In genomic region chr22:49933236-49933921, GRCh38 we compare ENCODE assay signal across 8 cellular contexts. TPM values are rescaled to one million over a fixed set of nuclear protein-coding genes. Genes with fewer than 3 reads are reported as not detected.
DNase-seq lines count a peak whose midpoint lies in the region; ATAC-seq and TF ChIP-seq lines count a peak whose summit lies in the region.

No MANE protein-coding gene starts in this region.

- H3K23ac ChIP-seq in neuronal stem cell (ENCODE audit: low read depth, low read length, poor library complexity) (peak overlapping the region; percentile 39), trophoblast cell (ENCODE audit: low read length) (no peak overlapping the region)

- peak overlapping the region; percentile 94 for H2BK15ac ChIP-seq in neuronal stem cell (ENCODE audit: low read length)

- POLR2A ChIA-PET in A673 (lab: Charles Lee; ENCODE audit: low non-redundant PET) = no interaction called here
- POLR2A ChIA-PET in OCI-LY7 (lab: Charles Lee) = interaction anchor here (0.7 kb wide), 1 partner anchor 85 kb away, joined by 3 read pairs; no protein-coding TSS in a partner anchor

- H3K36me3 ChIP-seq in A673 (ENCODE audit: insufficient read depth, low read length, poor library complexity, severe bottlenecking) = no peaks in the 10 kb centered on the region
- no peaks in the 10 kb centered on the region for H3K36me3 ChIP-seq in OCI-LY7 (ENCODE audit: insufficient read depth, low read length)
- no peaks in the 10 kb centered on the region for H3K36me3 ChIP-seq in neuronal stem cell (replicated peaks in 1 of 2; ENCODE audit: control insufficient read depth in 2 of 2, insufficient read depth in 2 of 2, low read length in 2 of 2)
- H3K36me3 ChIP-seq in trophoblast cell (ENCODE audit: control insufficient read depth in 1 of 2, insufficient read depth in 2 of 2, low read length in 2 of 2) = no peaks in the 10 kb centered on the region

- H3K9ac ChIP-seq in neuronal stem cell (ENCODE audit: low read depth, low read length, poor library complexity) = peak overlapping the region; percentile 78
- no peak overlapping the region for H3K9ac ChIP-seq in trophoblast cell (ENCODE audit: low read length)

- H3K4me2 ChIP-seq in OCI-LY7 (ENCODE audit: low read length) (peak overlapping the region; percentile 84), neuronal stem cell (ENCODE audit: insufficient read depth, low read length, poor library complexity, severe bottlenecking) (no peak overlapping the region), trophoblast cell (ENCODE audit: low read length) (no peak overlapping the region)

- H3K4me3 ChIP-seq in A673 (ENCODE audit: low read depth, low read length, poor library complexity, severe bottlenecking) (no peak overlapping the region), OCI-LY7 (ENCODE audit: low read depth, low read length, poor library complexity, severe bottlenecking) (peak overlapping the region; percentile 77), fibroblast of mammary gland (ENCODE audit: control insufficient read depth, low read depth, low read length) (no peak overlapping the region), neuronal stem cell (ENCODE audit: low read length in 2 of 2) (no peak overlapping the region), trophoblast cell (ENCODE audit: low read depth, low read length) (no peak overlapping the region)

- H2AK5ac ChIP-seq in neuronal stem cell (ENCODE audit: low read depth, low read length) = peak overlapping the region; percentile 86
- H2AK5ac ChIP-seq in trophoblast cell (ENCODE audit: low read length) = no peak overlapping the region

- H4K91ac ChIP-seq in neuronal stem cell (ENCODE audit: low read depth, low read length, poor library complexity) (no peak overlapping the region), trophoblast cell (ENCODE audit: low read depth, low read length) (no peak overlapping the region)

- no peaks in the 10 kb centered on the region for H3K79me2 ChIP-seq in OCI-LY7 (ENCODE audit: insufficient read depth, low read depth, low read length)
- H3K79me2 ChIP-seq in trophoblast cell (ENCODE audit: control insufficient read depth, insufficient read depth, low read length, poor library complexity) = no peaks in the 10 kb centered on the region

- no peak overlapping the region for H3K4ac ChIP-seq in neuronal stem cell (ENCODE audit: low read length)
- no peak overlapping the region for H3K4ac ChIP-seq in trophoblast cell (ENCODE audit: low read depth, low read length)

- H4K12ac ChIP-seq in trophoblast cell (ENCODE audit: low read depth, low read length) = no peak overlapping the region

- H3K9me3 ChIP-seq in A673 (ENCODE audit: low read depth, low read length, poor library complexity, severe bottlenecking) = no peaks in the 10 kb centered on the region
- no peaks in the 10 kb centered on the region for H3K9me3 ChIP-seq in OCI-LY7 (ENCODE audit: low read length)
- no peaks in the 10 kb centered on the region for H3K9me3 ChIP-seq in neuronal stem cell (replicated peaks in 1 of 2; ENCODE audit: control insufficient read depth in 2 of 2, insufficient read depth in 1 of 2, low read depth in 1 of 2, low read length in 2 of 2)
- H3K9me3 ChIP-seq in trophoblast cell (ENCODE audit: insufficient read depth, low read depth, low read length) = no peaks in the 10 kb centered on the region

- no peaks in the 10 kb centered on the region for H4K20me1 ChIP-seq in OCI-LY7 (ENCODE audit: insufficient read depth, low read length)

- TF ChIP-seq CTCF in A673 (conservative IDR thresholded peaks at IDR 0.05; ENCODE audit: low read depth, low read length) = no peak
- TF ChIP-seq CTCF in OCI-LY7 (conservative IDR thresholded peaks at IDR 0.05; ENCODE audit: low read length) = no peak
- no peak for TF ChIP-seq CTCF in fibroblast of mammary gland (conservative IDR thresholded peaks at IDR 0.05; ENCODE audit: control insufficient read depth, insufficient read depth, low read depth, low read length)

- H2BK120ac ChIP-seq in neuronal stem cell (ENCODE audit: low read depth, low read length) (no peak overlapping the region), trophoblast cell (ENCODE audit: insufficient read depth, low read length, poor library complexity) (no peak overlapping the region)

- H4K8ac ChIP-seq in neuronal stem cell (ENCODE audit: low read depth, low read length) (no peak overlapping the region), trophoblast cell (ENCODE audit: low read depth, low read length) (no peak overlapping the region)

- H2BK12ac ChIP-seq in neuronal stem cell (ENCODE audit: low read length) = no peak overlapping the region
- no peak overlapping the region for H2BK12ac ChIP-seq in trophoblast cell (ENCODE audit: low read length)

- intact Hi-C loops in A673 (cut with micrococcal nuclease; ENCODE audit: unreplicated experiment) (loop anchor here (5.0 kb wide), 3 partner anchors 44 to 274 kb away; no protein-coding TSS in a partner anchor), OCI-LY7 (cut with micrococcal nuclease; ENCODE audit: unreplicated experiment) (loop anchor here (5.0 to 10.0 kb wide), 3 partner anchors 171 to 579 kb away; no protein-coding TSS in a partner anchor)

- H3K79me1 ChIP-seq in neuronal stem cell (ENCODE audit: low read depth, low read length) (peaks cover 2% of the 10 kb centered on the region), trophoblast cell (ENCODE audit: low read length) (peaks cover 6% of the 10 kb centered on the region)

- no peak for DNase-seq in A673 (ENCODE audit: low spot score)
- no peak for DNase-seq in OCI-LY7 (ENCODE audit: low spot score)
- peak; percentile 25 for DNase-seq in fibroblast of mammary gland (ENCODE audit: low read depth)
- DNase-seq in neuronal stem cell (ENCODE audit: low spot score) = no peak
- no peak for DNase-seq in DMS53 (lab: John Stamatoyannopoulos, UW)
- no peak for DNase-seq in trophoblast cell

- H3K18ac ChIP-seq in neuronal stem cell (ENCODE audit: low read length) = peak overlapping the region; percentile 95
- no peak overlapping the region for H3K18ac ChIP-seq in trophoblast cell (ENCODE audit: low read length)

- peaks cover 26% of the 10 kb centered on the region for H3K4me1 ChIP-seq in A673 (ENCODE audit: insufficient read depth, low read length, poor library complexity, severe bottlenecking)
- peaks cover 69% of the 10 kb centered on the region for H3K4me1 ChIP-seq in OCI-LY7 (ENCODE audit: insufficient read depth, low read length, poor library complexity, severe bottlenecking)
- peaks cover 8 to 17% of the 10 kb centered on the region in 2 donors for H3K4me1 ChIP-seq in neuronal stem cell (ENCODE audit: control insufficient read depth in 2 of 2, insufficient read depth in 1 of 2, low read depth in 1 of 2, low read length in 2 of 2)
- peaks cover 7 to 13% of the 10 kb centered on the region in 2 experiments for H3K4me1 ChIP-seq in trophoblast cell (ENCODE audit: control insufficient read depth in 1 of 2, insufficient read depth in 2 of 2, low read length in 2 of 2)

- H3K14ac ChIP-seq in neuronal stem cell (ENCODE audit: low read length) = no peak overlapping the region
- H3K14ac ChIP-seq in trophoblast cell (ENCODE audit: low read length) = no peak overlapping the region

- peak overlapping the region; percentile 93 for H3K27ac ChIP-seq in A673 (ENCODE audit: low read depth, low read length, poor library complexity, severe bottlenecking)
- H3K27ac ChIP-seq in OCI-LY7 (ENCODE audit: low read depth, low read length, poor library complexity, severe bottlenecking) = peak overlapping the region; percentile 92
- no peak overlapping the region for H3K27ac ChIP-seq in neuronal stem cell (replicated peaks; ENCODE audit: low read length)
- no peak overlapping the region for H3K27ac ChIP-seq in trophoblast cell (ENCODE audit: low read depth, low read length)

- H3K27me3 ChIP-seq in A673 (replicated peaks; ENCODE audit: insufficient read depth, low read depth, low read length, poor library complexity) (no peaks in the 10 kb centered on the region), neuronal stem cell (ENCODE audit: control insufficient read depth in 3 of 3, insufficient read depth in 3 of 3, low read depth in 1 of 3, low read length in 3 of 3) (peaks cover 0 to 18% (median 10%) of the 10 kb centered on the region in 3 experiments), trophoblast cell (ENCODE audit: insufficient read depth, low read length) (no peaks in the 10 kb centered on the region)

- H2AFZ ChIP-seq in OCI-LY7 (ENCODE audit: low read length) (no peak overlapping the region), neuronal stem cell (ENCODE audit: low read length) (peak overlapping the region; percentile 33), trophoblast cell (ENCODE audit: insufficient read depth, low read length, poor library complexity) (no peak overlapping the region)

- BruUV-seq in A673 (replicated peaks; lab: Mats Ljungman, UMichigan) (no TSS peak), OCI-LY7 (replicated peaks; lab: Mats Ljungman, UMichigan) (no TSS peak)

- ATAC-seq in HG02610 (IDR thresholded peaks at IDR 0.05; ENCODE audit: unreplicated experiment) = no peak
- ATAC-seq in HG03097 (IDR thresholded peaks at IDR 0.05; ENCODE audit: low FRiP score, unreplicated experiment) = no peak

- H3K9me2 ChIP-seq in OCI-LY7 (ENCODE audit: insufficient read depth, low read length) = no peaks in the 10 kb centered on the region

- H2BK5ac ChIP-seq in neuronal stem cell (ENCODE audit: low read length) (no peak overlapping the region), trophoblast cell (ENCODE audit: low read depth, low read length, poor library complexity) (no peak overlapping the region)

- no CpG with 5 or more reads among the region's 21 CpGs for WGBS in neuronal stem cell (ENCODE audit: extremely low coverage in 2 of 2, insufficient read length in 2 of 2, insufficient replicate concordance in 1 of 2), 2 donors
- no CpG with 5 or more reads among the region's 21 CpGs for WGBS in trophoblast cell (ENCODE audit: extremely low coverage, insufficient coverage, insufficient read length)

- CTCF ChIA-PET in A673 (lab: Charles Lee) (interaction anchor here (1.0 kb wide), 1 partner anchor 97 kb away, joined by 5 read pairs; no protein-coding TSS in a partner anchor), OCI-LY7 (lab: Charles Lee; ENCODE audit: unreplicated experiment) (no interaction called here)

RNA-seq across cellular contexts. Expression of gene CRELD2, which starts 14.9 kb away (rescaled TPM):
- total RNA-seq in A673 (2021) (54.1 and 54.7 TPM in 2 replicates), OCI-LY7 (2022) (27.4 and 32.0 TPM in 2 replicates)
- total RNA-seq in OCI-LY7 (2014; rRNA removed; shearing (Covaris generic)) = 32.5 and 35.3 TPM in 2 replicates
- 12.6 TPM for polyA plus RNA-seq in neuronal stem cell (2013, experiment 1 of 2)
- polyA plus RNA-seq in neuronal stem cell (2013, experiment 2 of 2) = 12.2 TPM
- 42.2 and 46.8 TPM in 2 replicates for polyA plus RNA-seq in trophoblast cell (2013)

RNA-seq across cellular contexts. Expression of gene ALG12, which starts 15.1 kb away (rescaled TPM):
- total RNA-seq in A673 (2021) = 18.6 and 19.8 TPM in 2 replicates
- total RNA-seq in OCI-LY7 (2014; rRNA removed; shearing (Covaris generic)) = 6.4 and 11.7 TPM in 2 replicates
- total RNA-seq in OCI-LY7 (2022) = 11.4 and 14.0 TPM in 2 replicates
- 9.3 TPM for polyA plus RNA-seq in neuronal stem cell (2013, experiment 1 of 2)
- 9.1 TPM for polyA plus RNA-seq in neuronal stem cell (2013, experiment 2 of 2)
- 22.3 and 22.8 TPM in 2 replicates for polyA plus RNA-seq in trophoblast cell (2013)

RNA-seq across cellular contexts. Expression of gene PIM3, which starts 27.2 kb away (rescaled TPM):
- total RNA-seq in A673 (2021) (70.9 and 71.3 TPM in 2 replicates), OCI-LY7 (2022) (60.5 and 66.5 TPM in 2 replicates)
- total RNA-seq in OCI-LY7 (2014; rRNA removed; shearing (Covaris generic)) = 74.3 and 81.7 TPM in 2 replicates
- polyA plus RNA-seq in neuronal stem cell (2013, experiment 1 of 2) = 38.0 TPM
- 37.0 TPM for polyA plus RNA-seq in neuronal stem cell (2013, experiment 2 of 2)
- polyA plus RNA-seq in trophoblast cell (2013) = 66.6 and 72.8 TPM in 2 replicates

Comparison
In these comparisons a context has a peak if more than half of its experiments do, and no peak if none do; other contexts are left out.
1. H3K27ac ChIP-seq: peak in A673 (single experiment) and OCI-LY7 (single experiment); none in neuronal stem cell (single experiment) and trophoblast cell (single experiment).